In the genomic region with DNA sequence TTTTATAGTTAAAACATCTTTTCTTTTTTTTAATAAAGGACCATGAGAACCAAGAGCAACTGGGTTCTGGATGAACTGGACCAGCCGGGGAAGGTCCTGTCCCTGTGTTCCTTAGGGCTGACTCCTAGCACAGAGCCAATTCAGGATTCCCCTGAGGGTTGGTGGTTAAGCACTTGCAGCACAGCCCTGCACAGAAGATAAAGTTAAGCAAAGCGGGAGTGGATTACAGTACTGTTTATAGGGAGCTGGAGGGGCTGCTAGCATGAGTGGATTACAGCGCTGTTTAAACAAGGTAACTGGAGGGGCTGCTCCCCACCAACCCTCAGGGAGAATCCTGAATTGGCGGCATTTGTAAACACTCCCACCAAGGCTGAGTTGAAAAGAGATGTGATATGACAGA, we compare ENCODE assay signal across 19 cellular contexts.
DNase-seq lines count a peak whose midpoint lies in the region; ATAC-seq, FAIRE-seq and TF ChIP-seq lines count a peak whose summit lies in the region.
"Had no signal": no experiment of that assay in that cellular context is flagged by ENCODE, and none has a peak within 500 bp of the region (broad histone marks: within the 10 kb centered on the region; RNA-seq: fewer than 3 reads in every experiment).

No MANE protein-coding gene starts in this region.

- intact Hi-C loops in HepG2 (cut with micrococcal nuclease; ENCODE audit: unreplicated experiment) = no loop called here

- no peaks in the 10 kb centered on the region for H4K20me1 ChIP-seq in HepG2 (ENCODE audit: insufficient read depth, low read length)

- H3K9ac ChIP-seq in adipocyte (ENCODE audit: low read length) (no peak overlapping the region), HepG2 (ENCODE audit: insufficient read depth, low read depth, low read length) (no peak overlapping the region)

- 81% methylated on average over 4 of the region's 4 CpGs for WGBS in HepG2 (ENCODE audit: low lambda C conversion rate)

- POLR2A ChIA-PET in HepG2 (lab: Yijun Ruan, JAX) = no interaction called here

- H3K27me3 ChIP-seq in adipocyte (replicated peaks; ENCODE audit: control insufficient read depth, insufficient read depth, low read length) = peaks cover 58% of the 10 kb centered on the region
- H3K27me3 ChIP-seq in HepG2 (ENCODE audit: control insufficient read depth in 1 of 2, insufficient read depth in 2 of 2, low read length in 2 of 2) = no peaks in the 10 kb centered on the region; a peak in 1 of 5 replicates

- H3K9me3 ChIP-seq in adipocyte (ENCODE audit: control insufficient read depth, low read length) (no peaks in the 10 kb centered on the region), HepG2 (ENCODE audit: low read length) (no peaks in the 10 kb centered on the region)
- H3K9me3 ChIP-seq: heart left ventricle had no signal

- TF ChIP-seq RAD21 in HepG2 (CRISPR knock-in tag; IDR thresholded peaks at IDR 0.05) = no peak

- H3K4me2 ChIP-seq in HepG2 (ENCODE audit: low read depth, low read length) = no peak overlapping the region

- ATAC-seq in GM21526 (IDR thresholded peaks at IDR 0.05; ENCODE audit: low FRiP score, unreplicated experiment) (no peak), HepG2 (no peak)
- ATAC-seq: K562 had no signal

- H2AFZ ChIP-seq in HepG2 (ENCODE audit: low read length) = no peak overlapping the region

- no peak overlapping the region for H3K4me3 ChIP-seq in adipocyte (ENCODE audit: low read length)
- H3K4me3 ChIP-seq in HepG2 (replicated peaks in 1 of 3; ENCODE audit: insufficient read depth in 1 of 3, low read depth in 2 of 3, low read length in 3 of 3) = no peak overlapping the region
- H3K4me3 ChIP-seq: heart left ventricle, K562 had no signal

- H3K36me3 ChIP-seq in adipocyte (ENCODE audit: control insufficient read depth, insufficient read depth, low read length, severe bottlenecking) (no peaks in the 10 kb centered on the region), HepG2 (replicated peaks in 1 of 2; ENCODE audit: control insufficient read depth in 1 of 2, insufficient read depth in 2 of 2, low read length in 2 of 2) (no peaks in the 10 kb centered on the region)
- H3K36me3 ChIP-seq: heart left ventricle had no signal

- TF ChIP-seq CTCF in HepG2 (CRISPR knock-in tag; IDR thresholded peaks at IDR 0.05) = no peak

- H3K79me2 ChIP-seq in HepG2 (ENCODE audit: insufficient read depth, low read length) = no peaks in the 10 kb centered on the region

- in situ Hi-C loops in HepG2 (cut with HindIII; ENCODE audit: extremely low pct_ligation_motif_present, low pct_unique_long_range_greater_than_20kb) = no loop called here

- CTCF ChIA-PET in HepG2 (lab: Yijun Ruan, JAX; ENCODE audit: low intra/inter-chr PET ratio, low total read pairs) = no interaction called here

- no peak for TF ChIP-seq POLR2A in HepG2 (IDR thresholded peaks at IDR 0.05; ENCODE audit: insufficient read depth in 1 of 2, low read depth in 2 of 2, low read length in 2 of 2)

- no peak overlapping the region for H3K27ac ChIP-seq in HepG2 (ENCODE audit: extremely low read length, insufficient read depth, low read length)
- H3K27ac ChIP-seq: heart left ventricle, HL-60 had no signal

- FAIRE-seq in HepG2 (lab: Jason Lieb, UNC) = no peak
- FAIRE-seq: astrocyte, G401.6, GM12892, islet of Langerhans, K562 had no signal

- no peak for TF ChIP-seq EP300 in HepG2 (IDR thresholded peaks at IDR 0.05; ENCODE audit: low read depth in 2 of 2, low read length in 2 of 2)
- TF ChIP-seq EP300 in HepG2 (CRISPR knock-in tag; IDR thresholded peaks at IDR 0.05; ENCODE audit: borderline replicate concordance) = no peak

- H3K4me1 ChIP-seq in adipocyte (ENCODE audit: control insufficient read depth, insufficient read depth, low read length) (peaks cover 5% of the 10 kb centered on the region), HepG2 (ENCODE audit: insufficient read depth, low read length) (peaks cover 52% of the 10 kb centered on the region)

- DNase-seq in NCI-H2107 treated with DMSO at 0.1 percent for 48 hours (lab: John Stamatoyannopoulos, UW; ENCODE audit: unreplicated experiment) (peak; percentile 75), NCI-H2107 (lab: John Stamatoyannopoulos, UW) (no peak), NCI-H1694 (lab: John Stamatoyannopoulos, UW) (peak; percentile 5), adipocyte (ENCODE audit: low read depth) (peak; percentile 35), stromal cell of bone marrow (ENCODE audit: low read depth) (peak; percentile 12), SW480 (ENCODE audit: low spot score) (no peak), HepG2 (ENCODE audit: low spot score) (no peak)
- DNase-seq: ACHN; cortex of kidney; SIG-M5; stimulated activated naive CD4-positive, alpha-beta T cell treated with Interleukin-2 at 50 U/mL for 16 hours had no signal

- no TSS peak for BruUV-seq in HepG2 (replicated peaks; lab: Mats Ljungman, UMichigan)

TF ChIP-seq in HepG2, 621 proteins besides CTCF, POLR2A, EP300 and RAD21 (continues in another document):
- TF ChIP-seq, protein P1, sequence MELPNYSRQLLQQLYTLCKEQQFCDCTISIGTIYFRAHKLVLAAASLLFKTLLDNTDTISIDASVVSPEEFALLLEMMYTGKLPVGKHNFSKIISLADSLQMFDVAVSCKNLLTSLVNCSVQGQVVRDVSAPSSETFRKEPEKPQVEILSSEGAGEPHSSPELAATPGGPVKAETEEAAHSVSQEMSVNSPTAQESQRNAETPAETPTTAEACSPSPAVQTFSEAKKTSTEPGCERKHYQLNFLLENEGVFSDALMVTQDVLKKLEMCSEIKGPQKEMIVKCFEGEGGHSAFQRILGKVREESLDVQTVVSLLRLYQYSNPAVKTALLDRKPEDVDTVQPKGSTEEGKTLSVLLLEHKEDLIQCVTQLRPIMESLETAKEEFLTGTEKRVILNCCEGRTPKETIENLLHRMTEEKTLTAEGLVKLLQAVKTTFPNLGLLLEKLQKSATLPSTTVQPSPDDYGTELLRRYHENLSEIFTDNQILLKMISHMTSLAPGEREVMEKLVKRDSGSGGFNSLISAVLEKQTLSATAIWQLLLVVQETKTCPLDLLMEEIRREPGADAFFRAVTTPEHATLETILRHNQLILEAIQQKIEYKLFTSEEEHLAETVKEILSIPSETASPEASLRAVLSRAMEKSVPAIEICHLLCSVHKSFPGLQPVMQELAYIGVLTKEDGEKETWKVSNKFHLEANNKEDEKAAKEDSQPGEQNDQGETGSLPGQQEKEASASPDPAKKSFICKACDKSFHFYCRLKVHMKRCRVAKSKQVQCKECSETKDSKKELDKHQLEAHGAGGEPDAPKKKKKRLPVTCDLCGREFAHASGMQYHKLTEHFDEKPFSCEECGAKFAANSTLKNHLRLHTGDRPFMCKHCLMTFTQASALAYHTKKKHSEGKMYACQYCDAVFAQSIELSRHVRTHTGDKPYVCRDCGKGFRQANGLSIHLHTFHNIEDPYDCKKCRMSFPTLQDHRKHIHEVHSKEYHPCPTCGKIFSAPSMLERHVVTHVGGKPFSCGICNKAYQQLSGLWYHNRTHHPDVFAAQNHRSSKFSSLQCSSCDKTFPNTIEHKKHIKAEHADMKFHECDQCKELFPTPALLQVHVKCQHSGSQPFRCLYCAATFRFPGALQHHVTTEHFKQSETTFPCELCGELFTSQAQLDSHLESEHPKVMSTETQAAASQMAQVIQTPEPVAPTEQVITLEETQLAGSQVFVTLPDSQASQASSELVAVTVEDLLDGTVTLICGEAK (IDR thresholded peaks at IDR 0.05) = no peak
- TF ChIP-seq, protein P1 (CRISPR knock-in tag; IDR thresholded peaks at IDR 0.05) = no peak
- no peak for TF ChIP-seq NFE2 (CRISPR knock-in tag; IDR thresholded peaks at IDR 0.05)
- TF ChIP-seq, protein P2, sequence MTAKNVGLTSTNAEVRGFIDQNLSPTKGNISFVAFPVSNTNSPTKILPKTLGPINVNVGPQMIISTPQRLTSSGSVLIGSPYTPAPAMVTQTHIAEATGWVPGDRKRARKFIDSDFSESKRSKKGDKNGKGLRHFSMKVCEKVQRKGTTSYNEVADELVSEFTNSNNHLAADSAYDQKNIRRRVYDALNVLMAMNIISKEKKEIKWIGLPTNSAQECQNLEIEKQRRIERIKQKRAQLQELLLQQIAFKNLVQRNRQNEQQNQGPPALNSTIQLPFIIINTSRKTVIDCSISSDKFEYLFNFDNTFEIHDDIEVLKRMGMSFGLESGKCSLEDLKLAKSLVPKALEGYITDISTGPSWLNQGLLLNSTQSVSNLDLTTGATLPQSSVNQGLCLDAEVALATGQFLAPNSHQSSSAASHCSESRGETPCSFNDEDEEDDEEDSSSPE (CRISPR knock-in tag; IDR thresholded peaks at IDR 0.05) = no peak
- no peak for TF ChIP-seq PRMT3 (CRISPR knock-in tag; IDR thresholded peaks at IDR 0.05; ENCODE audit: borderline replicate concordance, low read depth)
- TF ChIP-seq, protein P3, sequence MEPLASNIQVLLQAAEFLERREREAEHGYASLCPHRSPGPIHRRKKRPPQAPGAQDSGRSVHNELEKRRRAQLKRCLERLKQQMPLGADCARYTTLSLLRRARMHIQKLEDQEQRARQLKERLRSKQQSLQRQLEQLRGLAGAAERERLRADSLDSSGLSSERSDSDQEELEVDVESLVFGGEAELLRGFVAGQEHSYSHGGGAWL (CRISPR knock-in tag; IDR thresholded peaks at IDR 0.05) = no peak
- no peak for TF ChIP-seq MEF2D (CRISPR knock-in tag; IDR thresholded peaks at IDR 0.05)

Comparison
In these comparisons a context has a peak if more than half of its experiments do, and no peak if none do; other contexts are left out.
1. DNase-seq: peak in NCI-H2107 treated with DMSO at 0.1 percent for 48 hours (single experiment), NCI-H1694 (single experiment), adipocyte (single experiment) and stromal cell of bone marrow (single experiment); none in NCI-H2107 (single experiment), SW480 (single experiment) and HepG2 (single experiment).